ENCODE assay signal across 15 cellular contexts in the genomic region with DNA sequence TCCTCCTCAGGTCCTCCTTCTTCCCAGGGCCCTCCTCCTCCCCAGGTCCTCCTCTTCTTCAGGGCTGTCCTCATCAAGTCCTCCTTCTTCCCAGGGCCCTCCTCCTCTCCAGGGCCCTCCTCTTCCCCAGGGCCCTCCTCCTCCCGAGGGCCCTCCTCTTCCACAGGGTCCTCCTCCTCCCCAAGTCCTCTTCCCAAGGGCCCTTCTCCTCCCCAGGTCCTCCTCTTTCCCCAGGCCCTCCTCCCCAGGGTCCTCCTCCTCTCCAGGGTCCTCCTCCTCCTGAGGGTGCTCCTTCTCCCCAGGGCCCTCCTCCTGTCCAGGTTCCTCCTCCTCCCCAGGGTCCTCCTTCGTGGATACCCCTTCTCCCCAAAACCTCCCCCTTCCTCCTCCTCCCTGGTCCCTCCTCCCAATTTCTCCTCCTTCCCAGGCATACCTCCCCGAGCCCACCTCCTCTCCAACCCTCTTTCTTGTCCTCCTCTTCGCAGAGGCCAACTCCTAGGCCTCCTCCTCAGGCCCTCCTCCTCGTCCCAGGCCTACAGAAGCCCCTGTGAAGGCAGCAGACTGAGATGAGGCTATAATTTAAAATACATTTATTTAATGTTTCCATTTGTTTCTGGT. TPM values are rescaled to one million over a fixed set of nuclear protein-coding genes. Genes with fewer than 3 reads are reported as not detected.
DNase-seq lines count a peak whose midpoint lies in the region; ATAC-seq, FAIRE-seq and TF ChIP-seq lines count a peak whose summit lies in the region.
"Had no signal": no experiment of that assay in that cellular context is flagged by ENCODE, and none has a peak within 500 bp of the region (broad histone marks: within the 10 kb centered on the region; RNA-seq: fewer than 3 reads in every experiment).

No MANE protein-coding gene starts in this region.

- H3K36me3 Mint-ChIP-seq in WTC11, result no peaks in the 10 kb centered on the region
- H3K36me3 Mint-ChIP-seq in neural progenitor cell, result peaks cover 2% of the 10 kb centered on the region
- H3K36me3 Mint-ChIP-seq: CD4-positive, alpha-beta memory T cell had no signal

- H2AFZ ChIP-seq in HepG2 (ENCODE audit: low read length), result no peak overlapping the region
- H2AFZ ChIP-seq in neural progenitor cell (replicated peaks), result no peak overlapping the region

- H3K27ac ChIP-seq in HepG2 (ENCODE audit: extremely low read length, insufficient read depth, low read length) (no peak overlapping the region), right lobe of liver (no peak overlapping the region), neural progenitor cell (no peak overlapping the region), substantia nigra (ENCODE audit: low read depth, low read length, poor library complexity, severe bottlenecking) (peak overlapping the region; percentile 78), suprapubic skin (no peak overlapping the region)
- H3K27ac ChIP-seq: A549, C4-2B had no signal

- no TSS peak for BruUV-seq in HepG2 (replicated peaks; lab: Mats Ljungman, UMichigan)

- no peak for TF ChIP-seq EP300 in HepG2 (IDR thresholded peaks at IDR 0.05; ENCODE audit: low read depth in 2 of 2, low read length in 2 of 2)
- TF ChIP-seq EP300 in HepG2 (CRISPR knock-in tag; IDR thresholded peaks at IDR 0.05; ENCODE audit: borderline replicate concordance), result no peak
- TF ChIP-seq EP300 in suprapubic skin (IDR thresholded peaks at IDR 0.05), result no peak

- H3K4me1 ChIP-seq in HepG2 (ENCODE audit: insufficient read depth, low read length) (no peaks in the 10 kb centered on the region), right lobe of liver (no peaks in the 10 kb centered on the region), neural progenitor cell (peaks cover 70% of the 10 kb centered on the region), suprapubic skin (peaks cover 12% of the 10 kb centered on the region)
- H3K4me1 ChIP-seq: A549 had no signal

- FAIRE-seq in HepG2 (lab: Jason Lieb, UNC), result no peak
- FAIRE-seq: A549 had no signal

- H3K4me3 ChIP-seq in HepG2 (replicated peaks in 1 of 3; ENCODE audit: insufficient read depth in 1 of 3, low read depth in 2 of 3, low read length in 3 of 3) (no peak overlapping the region), right lobe of liver (no peak overlapping the region), neural progenitor cell (no peak overlapping the region), suprapubic skin (no peak overlapping the region)
- H3K4me3 ChIP-seq: A549 had no signal

- TF ChIP-seq CTCF in HepG2 (CRISPR knock-in tag; IDR thresholded peaks at IDR 0.05), result no peak
- no peak for TF ChIP-seq CTCF in right lobe of liver (IDR thresholded peaks at IDR 0.05)
- no peak for TF ChIP-seq CTCF in WTC11 (IDR thresholded peaks at IDR 0.05)
- no peak for TF ChIP-seq CTCF in neural progenitor cell (IDR thresholded peaks at IDR 0.05)
- TF ChIP-seq CTCF in suprapubic skin (IDR thresholded peaks at IDR 0.05), result no peak
- no peak for TF ChIP-seq CTCF in omental fat pad (IDR thresholded peaks at IDR 0.05)

- H3K79me2 ChIP-seq in HepG2 (ENCODE audit: insufficient read depth, low read length) (no peaks in the 10 kb centered on the region), neural progenitor cell (ENCODE audit: low read depth) (no peaks in the 10 kb centered on the region)

- no peak overlapping the region for H3K4me3 Mint-ChIP-seq in WTC11
- no peak overlapping the region for H3K4me3 Mint-ChIP-seq in neural progenitor cell
- H3K4me3 Mint-ChIP-seq: CD4-positive, alpha-beta memory T cell had no signal

- CTCF ChIA-PET in HepG2 (lab: Yijun Ruan, JAX; ENCODE audit: low intra/inter-chr PET ratio, low total read pairs), result no interaction called here
- CTCF ChIA-PET in WTC11 (lab: Charles Lee), result interaction anchor here (1.0 kb wide), 1 partner anchor 156 kb away, joined by 3 read pairs; no protein-coding TSS in a partner anchor

- no peaks in the 10 kb centered on the region for H3K9me3 Mint-ChIP-seq in WTC11
- H3K9me3 Mint-ChIP-seq in neural progenitor cell, result no peaks in the 10 kb centered on the region

- no peak overlapping the region for H3K9ac ChIP-seq in HepG2 (ENCODE audit: insufficient read depth, low read depth, low read length)
- H3K9ac ChIP-seq in neural progenitor cell, result no peak overlapping the region

- in situ Hi-C loops in HepG2 (cut with HindIII; ENCODE audit: extremely low pct_ligation_motif_present, low pct_unique_long_range_greater_than_20kb), result no loop called here

- DNase-seq in HepG2 (ENCODE audit: low spot score), result no peak
- DNase-seq in right lobe of liver, result no peak
- DNase-seq in WTC11 (ENCODE audit: low spot score), result no peak
- no peak for DNase-seq in neural progenitor cell (ENCODE audit: low spot score)
- no peak for DNase-seq in substantia nigra (lab: John Stamatoyannopoulos, UW)
- DNase-seq in suprapubic skin (ENCODE audit: low spot score in 2 of 2), result no peak
- no peak for DNase-seq in DMS 273 (lab: John Stamatoyannopoulos, UW; ENCODE audit: unreplicated experiment)
- DNase-seq in omental fat pad (ENCODE audit: low spot score), result no peak
- DNase-seq: GF-D8, HCEC 1CT, IMR-90 had no signal

- peaks cover 21% of the 10 kb centered on the region for H3F3A ChIP-seq in neural progenitor cell (ENCODE audit: low read depth)

- H3K9me3 ChIP-seq in HepG2 (ENCODE audit: low read length) (no peaks in the 10 kb centered on the region), right lobe of liver (no peaks in the 10 kb centered on the region), neural progenitor cell (ENCODE audit: low read depth) (no peaks in the 10 kb centered on the region), suprapubic skin (no peaks in the 10 kb centered on the region)
- H3K9me3 ChIP-seq: A549, BE2C had no signal

- no peaks in the 10 kb centered on the region for H3K27me3 Mint-ChIP-seq in WTC11 (ENCODE audit: low read depth)
- peaks cover 13% of the 10 kb centered on the region for H3K27me3 Mint-ChIP-seq in neural progenitor cell (ENCODE audit: insufficient read depth, low read depth)

- TF ChIP-seq POLR2A in HepG2 (IDR thresholded peaks at IDR 0.05; ENCODE audit: insufficient read depth in 1 of 2, low read depth in 2 of 2, low read length in 2 of 2), result no peak
- TF ChIP-seq POLR2A in right lobe of liver (IDR thresholded peaks at IDR 0.05), result no peak
- TF ChIP-seq POLR2A in suprapubic skin (IDR thresholded peaks at IDR 0.05), result no peak

- no peak overlapping the region for H3K27ac Mint-ChIP-seq in WTC11
- H3K27ac Mint-ChIP-seq in neural progenitor cell, result peak overlapping the region; percentile 76
- H3K27ac Mint-ChIP-seq: CD4-positive, alpha-beta memory T cell had no signal

- WGBS in HepG2 (ENCODE audit: low lambda C conversion rate), result 17% methylated on average over 5 of the region's 5 CpGs
- WGBS in right lobe of liver (ENCODE audit: insufficient coverage, low coverage, low lambda C conversion rate, missing lambda C conversion rate), result 57% methylated on average over 5 of the region's 5 CpGs
- 90% methylated on average over 5 of the region's 5 CpGs for WGBS in suprapubic skin

- no peaks in the 10 kb centered on the region for H4K20me1 ChIP-seq in HepG2 (ENCODE audit: insufficient read depth, low read length)
- peaks cover 6% of the 10 kb centered on the region for H4K20me1 ChIP-seq in neural progenitor cell (ENCODE audit: low read depth)

- POLR2A ChIA-PET in HepG2 (lab: Yijun Ruan, JAX) (no interaction called here), WTC11 (lab: Charles Lee) (no interaction called here)

- H3K36me3 ChIP-seq in HepG2 (replicated peaks in 1 of 2; ENCODE audit: control insufficient read depth in 1 of 2, insufficient read depth in 2 of 2, low read length in 2 of 2) (no peaks in the 10 kb centered on the region), right lobe of liver (no peaks in the 10 kb centered on the region), neural progenitor cell (no peaks in the 10 kb centered on the region), suprapubic skin (peaks cover 6% of the 10 kb centered on the region)
- H3K36me3 ChIP-seq: BE2C had no signal

- ATAC-seq in HepG2, result no peak
- no peak for ATAC-seq in right lobe of liver
- no peak for ATAC-seq in WTC11
- no peak for ATAC-seq in omental fat pad (ENCODE audit: low FRiP score)
- ATAC-seq: A549 had no signal

- H3K4me1 Mint-ChIP-seq in WTC11, result peaks cover 15% of the 10 kb centered on the region
- H3K4me1 Mint-ChIP-seq in neural progenitor cell, result peaks cover 52% of the 10 kb centered on the region

- H3K27me3 ChIP-seq in HepG2 (ENCODE audit: control insufficient read depth in 1 of 2, insufficient read depth in 2 of 2, low read length in 2 of 2), result peaks cover 16 to 40% of the 10 kb centered on the region in 2 experiments; a peak in 4 of 5 replicates
- no peaks in the 10 kb centered on the region for H3K27me3 ChIP-seq in right lobe of liver
- H3K27me3 ChIP-seq in neural progenitor cell, result no peaks in the 10 kb centered on the region
- H3K27me3 ChIP-seq in suprapubic skin, result no peaks in the 10 kb centered on the region
- H3K27me3 ChIP-seq: BE2C had no signal

- H3K4me2 ChIP-seq in HepG2 (ENCODE audit: low read depth, low read length) (no peak overlapping the region), neural progenitor cell (no peak overlapping the region)
- H3K4me2 ChIP-seq: A549 had no signal

- intact Hi-C loops in HepG2 (cut with micrococcal nuclease; ENCODE audit: unreplicated experiment) (no loop called here), right lobe of liver (cut with DNase I) (no loop called here)

- TF ChIP-seq RAD21 in HepG2 (CRISPR knock-in tag; IDR thresholded peaks at IDR 0.05), result no peak

RNA-seq across cellular contexts. Expression of gene WNT9A, which starts 29.5 kb away (rescaled TPM):
- total RNA-seq in HepG2 (2016; rRNA removed; fragmentation: Illumina TruSeq; extraction: Trizol) (0.04 TPM in 2 replicates), right lobe of liver (under 1 TPM in 5 of 6 experiments, not detected in 1; 0.09 to 0.19 (median 0.10) TPM), WTC11 (2021) (1.1 to 1.5 TPM (median 1.3 TPM) in 3 replicates), neural progenitor cell (ENCODE audit: low replicate concordance) (1.4 and 2.7 TPM in 2 replicates), suprapubic skin (1 to 10 TPM in 2 of 4 donors, under 1 TPM in 2; 0.85 to 2.6 (median 1.1) TPM), omental fat pad (10 to 100 TPM in 2 of 4 donors, 1 to 10 TPM in 2; 1.3 to 16.5 (median 5.8) TPM)
- total RNA-seq in HepG2 (2016; cell fraction: cytosol; rRNA removed; fragmentation: Illumina TruSeq; extraction: Trizol; ENCODE audit: low read depth), result not detected in 2 replicates
- total RNA-seq in HepG2 (2016; cell fraction: insoluble cytoplasmic fraction; rRNA removed; fragmentation: Illumina TruSeq; extraction: Trizol), result 0.04 TPM in 1 of 2 replicates, not detected in the other
- total RNA-seq in HepG2 (2016; cell fraction: membrane; rRNA removed; fragmentation: Illumina TruSeq; extraction: Trizol), result not detected in 2 replicates
- total RNA-seq in HepG2 (2016; cell fraction: nucleus; rRNA removed; fragmentation: Illumina TruSeq; extraction: Trizol), result not detected in 2 replicates
- polyA plus RNA-seq in HepG2 (2011; rRNA removed), result not detected in 2 replicates
- 0.04 TPM in 1 of 2 replicates, not detected in the other for polyA plus RNA-seq in HepG2 (2011; cell fraction: cytosol; rRNA removed)
- polyA plus RNA-seq in HepG2 (2011; cell fraction: nucleus; rRNA removed), result 0.06 and 0.07 TPM in 2 replicates
- polyA plus RNA-seq in HepG2 (2012), result 0.04 TPM in 1 of 2 replicates, not detected in the other
- not detected in 2 replicates for polyA plus RNA-seq in HepG2 (2016; cell fraction: cytosol; fragmentation: Illumina TruSeq; extraction: Trizol; ENCODE audit: low read depth)
- polyA plus RNA-seq in HepG2 (2016; cell fraction: insoluble cytoplasmic fraction; fragmentation: Illumina TruSeq; extraction: Trizol; ENCODE audit: low read depth), result not detected in 2 replicates
- not detected in 2 replicates for polyA plus RNA-seq in HepG2 (2016; cell fraction: membrane; fragmentation: Illumina TruSeq; extraction: Trizol; ENCODE audit: low read depth)
- polyA plus RNA-seq in HepG2 (2016; cell fraction: nucleus; fragmentation: Illumina TruSeq; extraction: Trizol; ENCODE audit: insufficient read depth, low read depth), result not detected in 2 replicates
- polyA minus RNA-seq in HepG2 (2011; rRNA and poly(A)+ RNA removed; ENCODE audit: low replicate concordance), result 0.04 and 2.6 TPM in 2 replicates
- polyA minus RNA-seq in HepG2 (2011; cell fraction: cytosol; rRNA and poly(A)+ RNA removed), result not detected in 2 replicates
- polyA minus RNA-seq in HepG2 (2011; cell fraction: nucleus; rRNA and poly(A)+ RNA removed), result not detected in 2 replicates

Comparison
In these comparisons a context has a peak if more than half of its experiments do, and no peak if none do; other contexts are left out.
1. Of the 50 proteins assayed by ChIP-seq in both HepG2 and WTC11: peak only in HepG2: none; only in WTC11: none; in both: ZNF263; in neither: 49.